ENCODE assay signal across 13 cellular contexts in the genomic region with DNA sequence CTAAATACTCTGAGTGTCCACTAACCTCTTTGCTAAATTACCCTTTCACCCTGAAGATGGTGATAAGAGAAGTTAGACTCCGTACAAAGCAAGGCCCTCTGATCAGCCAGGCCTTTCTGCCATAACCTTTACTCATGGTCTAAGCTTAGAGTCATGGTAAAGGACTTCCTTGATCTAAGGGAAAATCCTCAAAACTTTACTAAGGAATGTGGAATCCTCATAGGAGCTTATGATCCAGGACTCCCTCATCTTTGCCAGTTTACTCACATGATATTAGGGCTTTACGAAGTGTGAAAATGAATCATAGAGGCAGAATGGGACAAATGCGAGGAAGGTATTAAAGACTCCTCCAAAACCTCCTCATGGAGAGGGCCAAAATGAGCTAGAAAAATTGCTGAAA.
"Had no signal": no experiment of that assay in that cellular context is flagged by ENCODE, and none has a peak within 500 bp of the region (broad histone marks: within the 10 kb centered on the region; RNA-seq: fewer than 3 reads in every experiment).

No MANE protein-coding gene starts in this region.

- DNase-seq: activated CD4-positive, alpha-beta T cell treated with anti-CD3 and anti-CD28 coated beads for 48 hours; activated naive CD4-positive, alpha-beta T cell; dorsolateral prefrontal cortex; kidney; pancreas; retina; T-cell; thyroid gland; uterus had no signal

- H3K36me3 ChIP-seq: neural progenitor cell, pancreas, thyroid gland, uterus had no signal

- H3K27ac ChIP-seq: dorsolateral prefrontal cortex, neural progenitor cell, pancreas, skin epidermis, thyroid gland, uterus had no signal

- ATAC-seq: esophagus mucosa, pancreas, T-cell, WTC11 had no signal

- H3K9me3 ChIP-seq: pancreas, thyroid gland, uterus had no signal

- H3K4me1 ChIP-seq: neural progenitor cell, pancreas, thyroid gland, uterus had no signal

- H3K9ac ChIP-seq: neural progenitor cell had no signal

- H3K4me2 ChIP-seq: neural progenitor cell had no signal

- H3K4me3 ChIP-seq: dorsolateral prefrontal cortex, neural progenitor cell, pancreas, skin epidermis, thyroid gland, uterus had no signal

- H3K27me3 ChIP-seq: dorsolateral prefrontal cortex, neural progenitor cell, pancreas, thyroid gland, uterus had no signal

- H2AFZ ChIP-seq: neural progenitor cell had no signal
